8 cellular contexts compared by ENCODE assay signal in the genomic region with DNA sequence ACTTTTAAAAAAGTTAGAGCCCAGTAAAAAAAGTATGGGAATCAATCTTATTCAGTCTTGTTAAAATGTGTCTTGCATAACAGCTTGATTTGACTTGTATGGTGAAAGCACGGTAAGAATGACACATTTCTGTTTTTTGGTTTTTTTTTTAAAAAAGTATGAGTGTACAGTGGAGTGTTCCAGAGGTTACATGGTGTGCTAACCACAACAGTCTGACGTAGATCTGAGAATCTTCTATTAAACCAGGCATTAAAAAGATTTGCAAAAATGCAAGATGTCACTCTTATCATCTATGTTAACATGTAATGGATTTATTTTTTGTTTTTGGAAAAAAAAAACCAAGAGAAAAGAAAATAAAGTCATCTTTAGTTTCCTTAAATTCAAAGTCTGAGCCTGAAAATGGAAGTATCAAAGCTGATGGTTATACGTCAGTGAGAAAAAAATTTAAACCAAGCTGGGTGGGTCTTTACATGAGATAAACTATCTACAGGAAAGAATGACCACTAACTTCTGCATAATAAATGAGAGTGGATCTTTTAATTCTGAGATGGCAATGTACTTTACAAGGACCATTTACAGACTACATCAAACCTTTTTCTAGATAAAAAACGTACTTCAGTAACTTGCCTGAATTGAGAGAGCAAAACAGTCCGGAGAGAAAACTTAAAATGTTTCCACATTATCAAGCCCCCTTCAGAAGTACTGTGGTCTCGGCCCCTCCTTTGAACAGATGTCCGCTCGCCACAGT. TPM values are rescaled to one million over a fixed set of nuclear protein-coding genes. Genes with fewer than 3 reads are reported as not detected.
DNase-seq lines count a peak whose midpoint lies in the region; ATAC-seq and TF ChIP-seq lines count a peak whose summit lies in the region.

No MANE protein-coding gene starts in this region.

- peak overlapping the region; percentile 94 to 98 (median 97) for H3K4me3 Mint-ChIP-seq in CD8-positive, alpha-beta memory T cell
- peak overlapping the region; percentile 99 for H3K4me3 Mint-ChIP-seq in neural progenitor cell

- CTCF ChIA-PET in CD8-positive, alpha-beta memory T cell (lab: Charles Lee): interaction anchor here (0.8 to 0.9 kb wide), 2 partner anchors 29 to 71 kb away, joined by 3 to 5 read pairs; partner anchors contain the start of gene USP8

- TF ChIP-seq CTCF in neural progenitor cell (IDR thresholded peaks at IDR 0.05): no peak

- H3K27me3 ChIP-seq in CD8-positive, alpha-beta memory T cell (ENCODE audit: insufficient read depth, low read length, poor library complexity, severe bottlenecking): no peaks in the 10 kb centered on the region
- no peaks in the 10 kb centered on the region for H3K27me3 ChIP-seq in esophagus (ENCODE audit: control insufficient read depth in 1 of 2, insufficient read depth in 2 of 2, low read length in 2 of 2)
- H3K27me3 ChIP-seq in neural progenitor cell: no peaks in the 10 kb centered on the region

- H4K20me1 ChIP-seq in neural progenitor cell (ENCODE audit: low read depth): peaks cover 36% of the 10 kb centered on the region

- no peak overlapping the region for H2AFZ ChIP-seq in neural progenitor cell (replicated peaks)

- peaks cover 14% of the 10 kb centered on the region for H3F3A ChIP-seq in neural progenitor cell (ENCODE audit: low read depth)

- ATAC-seq in HG03135 (IDR thresholded peaks at IDR 0.05; ENCODE audit: unreplicated experiment): peak; percentile 2
- no peak for ATAC-seq in left lobe of liver

- peak in 3 of 5 donors; percentile 15 to 83 (median 81) for DNase-seq in CD8-positive, alpha-beta memory T cell
- DNase-seq in T-helper 1 cell: peak in 4 of 5 donors; percentile 10 to 87 (median 24)
- no peak for DNase-seq in neural progenitor cell (ENCODE audit: low spot score)
- no peak for DNase-seq in ecto neural progenitor cell (ENCODE audit: low spot score)
- DNase-seq in left lobe of liver (ENCODE audit: low spot score): no peak
- DNase-seq in SHP77 (lab: John Stamatoyannopoulos, UW): no peak

- peak overlapping the region; percentile 62 for H3K4me3 ChIP-seq in CD8-positive, alpha-beta memory T cell (ENCODE audit: low read length)
- H3K4me3 ChIP-seq in esophagus (ENCODE audit: low read depth in 1 of 2, low read length in 2 of 2) (peak overlapping the region; percentile 78 to 97), neural progenitor cell (peak overlapping the region; percentile 94)

- H3K4me1 Mint-ChIP-seq in CD8-positive, alpha-beta memory T cell: peaks cover 55 to 74% (median 69%) of the 10 kb centered on the region in 3 donors
- peaks cover 48% of the 10 kb centered on the region for H3K4me1 Mint-ChIP-seq in neural progenitor cell

- H3K27ac ChIP-seq in CD8-positive, alpha-beta memory T cell (ENCODE audit: low read depth, low read length): peak overlapping the region; percentile 88
- H3K27ac ChIP-seq in esophagus (ENCODE audit: low read depth in 2 of 2, low read length in 1 of 2) (peak overlapping the region; percentile 96 to 97), neural progenitor cell (no peak overlapping the region)

- POLR2A ChIA-PET in CD8-positive, alpha-beta memory T cell (lab: Charles Lee): interaction anchor here (0.5 to 5.0 kb wide), 13 partner anchors 8 to 1475 kb away, joined by 3 to 44 read pairs (median 4); partner anchors contain the start of genes DTWD1, EID1, FAM227B and SPPL2A

- peaks cover 0 to 10% of the 10 kb centered on the region in 2 donors for H3K27me3 Mint-ChIP-seq in CD8-positive, alpha-beta memory T cell
- H3K27me3 Mint-ChIP-seq in neural progenitor cell (ENCODE audit: insufficient read depth, low read depth): peaks cover 5% of the 10 kb centered on the region

- peaks cover 0 to 4% (median 0%) of the 10 kb centered on the region in 5 donors for H3K9me3 Mint-ChIP-seq in CD8-positive, alpha-beta memory T cell
- H3K9me3 Mint-ChIP-seq in neural progenitor cell: no peaks in the 10 kb centered on the region

- peak overlapping the region; percentile 99 for H3K9ac ChIP-seq in neural progenitor cell

- H3K4me2 ChIP-seq in neural progenitor cell: peak overlapping the region; percentile 83

- H3K36me3 Mint-ChIP-seq in CD8-positive, alpha-beta memory T cell: peaks cover 0 to 50% (median 10%) of the 10 kb centered on the region in 3 donors
- peaks cover 29% of the 10 kb centered on the region for H3K36me3 Mint-ChIP-seq in neural progenitor cell

- peaks cover 99% of the 10 kb centered on the region for H3K79me2 ChIP-seq in neural progenitor cell (ENCODE audit: low read depth)

- 1% methylated on average over 8 of the region's 8 CpGs for WGBS in esophagus, 2 donors

- peak overlapping the region; percentile 98 to 100 (median 99) for H3K27ac Mint-ChIP-seq in CD8-positive, alpha-beta memory T cell
- H3K27ac Mint-ChIP-seq in neural progenitor cell: peak overlapping the region; percentile 99

- no peaks in the 10 kb centered on the region for H3K36me3 ChIP-seq in CD8-positive, alpha-beta memory T cell (ENCODE audit: insufficient read depth, low read length)
- H3K36me3 ChIP-seq in esophagus (ENCODE audit: control insufficient read depth in 2 of 2, insufficient read depth in 2 of 2, low read length in 1 of 2) (no peaks in the 10 kb centered on the region), neural progenitor cell (no peaks in the 10 kb centered on the region)

- H3K4me1 ChIP-seq in CD8-positive, alpha-beta memory T cell (ENCODE audit: insufficient read depth, low read length): peaks cover 50% of the 10 kb centered on the region
- H3K4me1 ChIP-seq in esophagus (ENCODE audit: control insufficient read depth in 2 of 2, insufficient read depth in 2 of 2, low read length in 1 of 2): peaks cover 0 to 3% of the 10 kb centered on the region in 2 donors
- peaks cover 30% of the 10 kb centered on the region for H3K4me1 ChIP-seq in neural progenitor cell

- H3K9me3 ChIP-seq in CD8-positive, alpha-beta memory T cell (ENCODE audit: low read length): no peaks in the 10 kb centered on the region
- H3K9me3 ChIP-seq in esophagus (ENCODE audit: control insufficient read depth in 2 of 2, insufficient read depth in 1 of 2, low read depth in 1 of 2, low read length in 1 of 2) (no peaks in the 10 kb centered on the region), neural progenitor cell (ENCODE audit: low read depth) (no peaks in the 10 kb centered on the region)

RNA-seq across cellular contexts. Expression of gene GABPB1, which starts 1.6 kb away (rescaled TPM):
- total RNA-seq in CD8-positive, alpha-beta memory T cell: 10 to 100 TPM; 45.7 to 46.5 TPM
- polyA plus RNA-seq in CD8-positive, alpha-beta memory T cell: 22.5 TPM
- 1 to 10 TPM; 5.1 to 7.3 TPM for polyA plus RNA-seq in esophagus
- total RNA-seq in neural progenitor cell (ENCODE audit: low replicate concordance) (56.7 and 77.7 TPM in 2 replicates), left lobe of liver (6.0 TPM)

Comparison
In these comparisons a context has a peak if more than half of its experiments do, and no peak if none do; other contexts are left out.
1. DNase-seq: peak in CD8-positive, alpha-beta memory T cell (3 of 5) and T-helper 1 cell (4 of 5); none in neural progenitor cell (single experiment), ecto neural progenitor cell (single experiment), left lobe of liver (single experiment) and SHP77 (0 of 2).
2. Peak in every context shown above with its lines, with median percentiles within 50 percentile points of each other: H3K4me3 ChIP-seq.